ENCODE assay signal across 1 cellular context in the genomic region with DNA sequence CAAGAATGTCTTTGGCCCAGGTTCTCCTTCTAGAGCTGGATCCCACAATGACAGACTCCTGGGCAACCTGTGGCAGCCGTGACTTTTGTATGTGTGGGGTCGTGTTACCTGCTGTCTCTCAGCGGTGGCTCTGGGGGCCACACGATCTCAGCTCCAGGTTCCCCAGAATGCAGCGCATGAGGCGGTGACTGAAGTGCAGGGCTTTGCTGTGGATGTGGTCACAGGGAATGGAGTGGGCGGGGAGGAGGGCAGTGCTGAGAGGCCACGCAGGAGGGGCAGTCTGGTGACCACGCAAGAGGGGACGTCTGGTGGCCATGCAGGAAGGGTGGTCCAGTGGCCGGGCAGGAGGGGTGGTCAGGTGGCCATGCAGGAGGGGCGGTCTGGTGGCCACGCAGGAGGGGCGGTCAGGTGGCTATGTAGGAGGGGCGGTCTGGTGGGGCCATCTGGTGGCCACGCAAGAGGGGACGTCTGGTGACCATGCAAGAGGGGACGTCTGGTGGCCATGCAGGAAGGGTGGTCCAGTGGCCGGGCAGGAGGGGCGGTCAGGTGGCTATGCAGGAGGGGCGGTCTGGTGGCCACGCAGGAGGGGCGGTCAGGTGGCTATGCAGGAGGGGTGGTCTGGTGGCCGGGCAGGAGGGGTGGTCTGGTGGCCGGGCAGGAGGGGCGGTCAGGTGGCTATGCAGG.
TF ChIP-seq lines count a peak whose summit lies in the region.

No MANE protein-coding gene starts in this region.

TF ChIP-seq in K562, 482 proteins besides CTCF, POLR2A, EP300 and RAD21:
- TF ChIP-seq ZSCAN29 (IDR thresholded peaks at IDR 0.05) (no peak), NR4A1 (CRISPR knock-in tag; IDR thresholded peaks at IDR 0.05) (no peak), NR4A1 (tag; IDR thresholded peaks at IDR 0.05) (no peak), EGR1 (conservative IDR thresholded peaks at IDR 0.05) (peak; percentile 25; the same call in 1 of the 2 replicates), SMARCA4 (IDR thresholded peaks at IDR 0.05) (no peak)
